9 cellular contexts compared by ENCODE assay signal in the genomic region with DNA sequence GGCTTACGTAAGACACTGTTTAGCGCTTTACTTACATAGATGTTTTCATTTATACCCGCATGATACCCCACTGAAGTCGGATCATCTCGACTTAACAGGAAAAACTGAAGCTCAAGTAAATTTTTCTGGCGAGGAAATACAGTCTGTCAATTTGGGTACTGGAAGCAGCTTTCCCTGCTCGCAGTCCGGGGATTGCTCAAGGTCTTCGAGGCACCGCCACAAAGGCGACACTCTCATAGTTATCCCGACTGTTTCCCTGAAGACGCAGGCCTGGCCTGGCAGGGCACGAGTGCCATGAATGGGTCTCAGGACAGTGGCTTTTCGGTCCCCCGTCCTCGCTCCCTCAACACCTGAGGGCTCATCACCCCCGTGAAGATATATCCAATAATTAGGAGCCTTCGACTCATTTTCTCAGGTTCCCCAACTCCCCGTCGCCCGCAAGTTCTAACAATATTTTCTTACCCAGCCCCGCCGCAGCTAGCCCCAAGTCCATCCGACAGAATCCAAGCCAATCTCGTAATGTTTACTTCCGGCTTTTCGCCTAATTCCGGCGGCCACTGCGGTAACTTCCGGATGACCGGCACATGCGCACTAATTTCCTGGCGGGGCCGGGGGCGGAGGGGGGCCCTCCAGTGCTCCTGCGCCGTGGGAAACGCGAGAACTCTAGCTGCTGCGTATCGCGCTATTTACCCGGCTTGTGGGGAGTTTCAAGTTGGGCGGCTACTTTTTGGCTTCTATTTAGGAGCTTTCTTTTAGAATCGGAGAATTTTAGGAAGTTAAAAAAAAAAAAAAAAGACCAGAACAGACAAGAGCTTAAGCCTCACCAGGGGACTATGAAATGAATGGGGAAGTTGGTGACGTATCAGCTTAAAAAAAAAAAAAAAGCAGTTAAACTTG. TPM values are rescaled to one million over a fixed set of nuclear protein-coding genes. Genes with fewer than 3 reads are reported as not detected.
DNase-seq lines count a peak whose midpoint lies in the region; ATAC-seq, FAIRE-seq and TF ChIP-seq lines count a peak whose summit lies in the region.
"Had no signal": no experiment of that assay in that cellular context is flagged by ENCODE, and none has a peak within 500 bp of the region (broad histone marks: within the 10 kb centered on the region; RNA-seq: fewer than 3 reads in every experiment).

A gene (minus strand): TSS at position 521 of the 897 bp plus-strand sequence. CDS start 3,787 bp downstream, outside the sequence.

- H3K27ac ChIP-seq in kidney (ENCODE audit: low read depth in 2 of 2, low read length in 2 of 2): peak within 1 kb of the TSS; percentile 73 to 94

- H3K4me3 ChIP-seq in kidney (ENCODE audit: low read length in 2 of 2): peak within 1 kb of the TSS; percentile 96 to 98

- H3K9me3 ChIP-seq in kidney (ENCODE audit: control insufficient read depth in 1 of 2, low read length in 2 of 2): no peaks in the 10 kb centered on the region

- H3K4me1 ChIP-seq in kidney (ENCODE audit: control insufficient read depth in 1 of 2, insufficient read depth in 1 of 2, low read depth in 1 of 2, low read length in 2 of 2): peaks cover 9 to 11% of the 10 kb centered on the region in 2 donors

- DNase-seq in AG09319 (ENCODE audit: extremely low read depth, low read depth) (peak; percentile 90), NCI-H460 (ENCODE audit: extremely low read depth, low read depth) (peak; percentile 93), cerebellum (ENCODE audit: low spot score) (peak; percentile 89), kidney (peak; percentile 97)
- DNase-seq in activated CD4-positive, CD25-positive, alpha-beta regulatory T cell treated with anti-CD3 and anti-CD28 coated beads, Interleukin-2, amount 50 U/mL, for 72 hours: peak; percentile 93
- DNase-seq in stimulated activated CD4-positive, alpha-beta T cell treated with anti-CD3 and anti-CD28 coated beads, Interleukin-15, amount 100 ng/mL, for 24 hours: peak; percentile 95

- ATAC-seq in GM19043 (IDR thresholded peaks at IDR 0.05; ENCODE audit: low read depth, unreplicated experiment) (peak; percentile 63), HG03378 (IDR thresholded peaks at IDR 0.05; ENCODE audit: unreplicated experiment) (peak; percentile 68)

- peaks cover 0 to 3% of the 10 kb centered on the region in 2 donors for H3K36me3 ChIP-seq in kidney (ENCODE audit: control insufficient read depth in 1 of 2, insufficient read depth in 2 of 2, low read length in 2 of 2)

- peak; percentile 80 for FAIRE-seq in kidney (lab: Jason Lieb, UNC)
- FAIRE-seq: colon had no signal

- TF ChIP-seq CTCF in AG09319 (IDR thresholded peaks at IDR 0.05; ENCODE audit: low read depth, low read length) (no peak), kidney (IDR thresholded peaks at IDR 0.05; ENCODE audit: borderline replicate concordance, extremely low read depth, insufficient read depth) (no peak)

- intact Hi-C loops in kidney (cut with DNase I): no loop called here

- peak within 1 kb of the TSS; percentile 92 for H3K9ac ChIP-seq in kidney (ENCODE audit: low read length in 2 of 2)

RNA-seq across cellular contexts. Expression of the gene that starts here (rescaled TPM):
- total RNA-seq in NCI-H460 (2014; rRNA removed; shearing (Covaris generic)): 39.9 and 55.6 TPM in 2 replicates
- polyA plus RNA-seq in NCI-H460 (2014; cell fraction: nucleus; rRNA removed): 15.8 and 38.1 TPM in 2 replicates
- total RNA-seq in cerebellum: 34.8 TPM
- 56.9 TPM for total RNA-seq in kidney
- 41.7 TPM for polyA plus RNA-seq in kidney (ENCODE audit: insufficient read depth, low read depth, low replicate concordance)

Comparison
In these comparisons a context has a peak if more than half of its experiments do, and no peak if none do; other contexts are left out.
1. Peak in every context shown above with its lines: DNase-seq, ATAC-seq, H3K4me3 ChIP-seq and H3K27ac ChIP-seq.